ENCODE assay signal across 8 cellular contexts in genomic region chr3:107525101-107525953, GRCh38. TPM values are rescaled to one million over a fixed set of nuclear protein-coding genes. Genes with fewer than 3 reads are reported as not detected.
DNase-seq lines count a peak whose midpoint lies in the region; ATAC-seq, FAIRE-seq and TF ChIP-seq lines count a peak whose summit lies in the region.

No MANE protein-coding gene starts in this region.

- H3K27me3 Mint-ChIP-seq in glutamatergic neuron (ENCODE audit: unreplicated experiment): peaks cover 12% of the 10 kb centered on the region

- H3K36me3 ChIP-seq in ACC112 (ENCODE audit: insufficient read depth, low read length) (peaks cover 12% of the 10 kb centered on the region), neuron (ENCODE audit: insufficient read depth, low read length) (peaks cover 4% of the 10 kb centered on the region), uterus (no peaks in the 10 kb centered on the region)

- H3K4me3 ChIP-seq in ACC112 (ENCODE audit: low read depth, low read length) (peak overlapping the region; percentile 77), neuron (ENCODE audit: low read length) (peak overlapping the region; percentile 95), uterus (peak overlapping the region; percentile 65 to 69)

- H3K4me3 Mint-ChIP-seq in glutamatergic neuron (ENCODE audit: unreplicated experiment): peak overlapping the region; percentile 94

- DNase-seq in RCC 7860 (ENCODE audit: low spot score) (peak; percentile 44), glutamatergic neuron (peak; percentile 59), uterus (peak in 1 of 2 donors; percentile 34)
- peak; percentile 40 for DNase-seq in activated naive CD4-positive, alpha-beta T cell treated with anti-CD3 and anti-CD28 coated beads, Interleukin-2, amount 50 U/mL, for 16 hours

- H3K9me3 Mint-ChIP-seq in glutamatergic neuron (ENCODE audit: unreplicated experiment): peaks cover 15% of the 10 kb centered on the region

- H3K9me3 ChIP-seq in neuron (ENCODE audit: low read length) (no peaks in the 10 kb centered on the region), uterus (no peaks in the 10 kb centered on the region)

- no peak for TF ChIP-seq POLR2A in uterus (IDR thresholded peaks at IDR 0.05)

- intact Hi-C loops in uterus (cut with DNase I; ENCODE audit: low total_unique reads): no loop called here

- FAIRE-seq in RCC 7860 (lab: Jason Lieb, UNC): no peak

- H3K4me1 Mint-ChIP-seq in glutamatergic neuron (ENCODE audit: low read depth, unreplicated experiment): peaks cover 8% of the 10 kb centered on the region

- H3K27ac Mint-ChIP-seq in glutamatergic neuron (ENCODE audit: unreplicated experiment): peak overlapping the region; percentile 92

- ATAC-seq in GM18511 (IDR thresholded peaks at IDR 0.05; ENCODE audit: unreplicated experiment): peak; percentile 7
- no peak for ATAC-seq in HG02973 (IDR thresholded peaks at IDR 0.05; ENCODE audit: unreplicated experiment)

- H3K36me3 Mint-ChIP-seq in glutamatergic neuron (ENCODE audit: unreplicated experiment): no peaks in the 10 kb centered on the region

- TF ChIP-seq CTCF in glutamatergic neuron (IDR thresholded peaks at IDR 0.05; ENCODE audit: partially characterized antibody, unreplicated experiment) (no peak), uterus (IDR thresholded peaks at IDR 0.05) (no peak)

- H3K4me1 ChIP-seq in ACC112 (ENCODE audit: control insufficient read depth, insufficient read depth, low read length, unreplicated experiment) (peaks cover 16% of the 10 kb centered on the region), neuron (ENCODE audit: insufficient read depth, low read length) (peaks cover 15% of the 10 kb centered on the region), uterus (peaks cover 0 to 3% of the 10 kb centered on the region in 2 donors)

- peaks cover 56% of the 10 kb centered on the region for H3K79me2 ChIP-seq in ACC112 (ENCODE audit: control insufficient read depth, insufficient read depth, low read length, unreplicated experiment)

- H3K27ac ChIP-seq in ACC112 (ENCODE audit: low read depth, low read length) (peak overlapping the region; percentile 60), uterus (peak overlapping the region; percentile 93)

- H3K27me3 ChIP-seq in ACC112 (ENCODE audit: insufficient read depth, low read length) (no peaks in the 10 kb centered on the region), neuron (ENCODE audit: insufficient read depth, low read length) (no peaks in the 10 kb centered on the region), uterus (no peaks in the 10 kb centered on the region)

- peak overlapping the region; percentile 84 for H2AFZ ChIP-seq in ACC112 (ENCODE audit: low read length, unreplicated experiment)
- peak overlapping the region; percentile 67 for H2AFZ ChIP-seq in neuron (ENCODE audit: low read depth, low read length)

RNA-seq across cellular contexts. Expression of gene BBX, which starts 2.6 kb away (rescaled TPM):
- total RNA-seq in glutamatergic neuron (ENCODE audit: unreplicated experiment) (71.0 TPM), uterus (100 to 1,000 TPM in 1 of 4 donors, 10 to 100 TPM in 3; 21.5 to 106 (median 63.8) TPM)
